24 cellular contexts compared by ENCODE assay signal in the genomic region with DNA sequence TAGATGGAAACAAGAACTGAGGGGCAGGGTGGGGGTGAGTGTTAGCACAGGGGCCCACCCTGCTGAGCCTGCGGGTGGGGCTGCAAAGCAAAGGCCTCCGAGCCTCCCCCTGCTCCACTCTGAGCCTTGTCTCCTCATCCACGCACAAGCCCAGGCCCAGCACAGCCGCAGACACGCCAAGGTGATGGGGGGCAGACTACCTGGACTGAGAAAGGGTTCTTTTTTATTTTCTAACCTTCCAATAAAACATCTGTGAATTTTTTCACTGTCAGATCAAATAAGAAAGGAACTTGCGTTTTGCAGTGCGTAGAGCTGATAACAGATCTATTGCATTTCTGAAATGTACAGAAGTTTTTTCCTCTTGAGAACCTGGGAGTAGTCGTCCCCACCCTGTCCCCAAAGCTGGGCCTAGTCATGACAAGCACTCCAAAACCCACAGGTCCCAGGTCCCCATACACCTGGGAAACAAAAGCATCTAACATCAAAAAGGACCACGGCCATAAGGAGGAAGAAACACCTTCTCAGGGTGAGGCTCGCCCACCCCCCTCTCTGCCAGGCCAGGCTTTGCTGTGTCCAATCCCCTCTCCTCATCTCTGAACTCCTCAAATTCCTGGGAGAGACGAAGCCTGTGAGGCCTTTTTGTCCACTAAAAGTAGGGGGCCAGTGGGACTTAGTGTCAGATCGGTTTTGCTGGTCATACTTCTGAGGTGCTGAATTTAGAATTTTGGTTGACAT. TPM values are rescaled to one million over a fixed set of nuclear protein-coding genes. Genes with fewer than 3 reads are reported as not detected.
DNase-seq lines count a peak whose midpoint lies in the region; ATAC-seq and TF ChIP-seq lines count a peak whose summit lies in the region.
"Had no signal": no experiment of that assay in that cellular context is flagged by ENCODE, and none has a peak within 500 bp of the region (broad histone marks: within the 10 kb centered on the region; RNA-seq: fewer than 3 reads in every experiment).

No MANE protein-coding gene starts in this region.

- no peak overlapping the region for H3K4me3 ChIP-seq in spleen
- H3K4me3 ChIP-seq: BLaER1 treated with 17β-estradiol and CSF1 and Interleukin-3, amounts not matched to agents 10 nM and 100 nM; smooth muscle cell; tibial artery had no signal

- H3K4me1 Mint-ChIP-seq in T-helper 17 cell: peaks cover 57% of the 10 kb centered on the region
- H3K4me1 Mint-ChIP-seq in activated naive CD8-positive, alpha-beta T cell treated with anti-CD3 and anti-CD28 coated beads for 36 hours: peaks cover 84% of the 10 kb centered on the region

- ATAC-seq in T-helper 17 cell (peak; percentile 2), HG03196 (IDR thresholded peaks at IDR 0.05; ENCODE audit: unreplicated experiment) (no peak)

- DNase-seq in activated CD8-positive, alpha-beta memory T cell treated with anti-CD3 and anti-CD28 coated beads for 24 hours: peak; percentile 60
- no peak for DNase-seq in activated CD8-positive, alpha-beta memory T cell treated with anti-CD3 and anti-CD28 coated beads, Interleukin-2, amount 50 U/mL, for 4 hours
- DNase-seq in T-helper 17 cell (no peak), spleen (no peak), NCI-H1092 treated with DMSO at 0.1 percent for 48 hours (lab: John Stamatoyannopoulos, UW) (no peak), NCI-H1417 treated with DMSO at 0.1 percent for 48 hours (lab: John Stamatoyannopoulos, UW) (no peak)
- no peak for DNase-seq in activated naive CD8-positive, alpha-beta T cell treated with anti-CD3 and anti-CD28 coated beads for 36 hours
- DNase-seq: aorta; DMS53; hippocampal formation; kidney; NCI-H2081 treated with DMSO at 0.1 percent for 48 hours; NCI-H510A; SIG-M5; stimulated activated CD4-positive, alpha-beta T cell treated with anti-CD3 and anti-CD28 coated beads, Interleukin-4, amount 100 ng/mL, for 4 hours; WERI-Rb-1 had no signal

- no peak for TF ChIP-seq CTCF in spleen (IDR thresholded peaks at IDR 0.05 in 8 of 11, conservative IDR thresholded peaks at IDR 0.05 in 3 of 11)

- intact Hi-C loops in spleen (cut with DNase I; ENCODE audit: low total_unique reads): no loop called here

- H3K4me3 Mint-ChIP-seq in T-helper 17 cell: peak overlapping the region; percentile 91
- peak overlapping the region; percentile 85 for H3K4me3 Mint-ChIP-seq in activated naive CD8-positive, alpha-beta T cell treated with anti-CD3 and anti-CD28 coated beads for 36 hours

- H3K36me3 ChIP-seq in spleen: no peaks in the 10 kb centered on the region
- H3K36me3 ChIP-seq: BLaER1 treated with 17β-estradiol and CSF1 and Interleukin-3, amounts not matched to agents 10 nM and 100 nM; tibial artery; WERI-Rb-1 had no signal

- no peaks in the 10 kb centered on the region for H3K27me3 ChIP-seq in spleen (replicated peaks in 1 of 7)
- H3K27me3 ChIP-seq: BLaER1 treated with 17β-estradiol and CSF1 and Interleukin-3, amounts not matched to agents 10 nM and 100 nM had no signal

- H3K9me3 Mint-ChIP-seq in activated naive CD8-positive, alpha-beta T cell treated with anti-CD3 and anti-CD28 coated beads for 36 hours: peaks cover 5% of the 10 kb centered on the region

- peak overlapping the region; percentile 100 for H3K27ac Mint-ChIP-seq in T-helper 17 cell
- peak overlapping the region; percentile 99 for H3K27ac Mint-ChIP-seq in activated naive CD8-positive, alpha-beta T cell treated with anti-CD3 and anti-CD28 coated beads for 36 hours

- peak overlapping the region in 5 of 8 donors; percentile 29 to 82 (median 72) for H3K27ac ChIP-seq in spleen
- H3K27ac ChIP-seq: BLaER1 treated with 17β-estradiol and CSF1 and Interleukin-3, amounts not matched to agents 10 nM and 100 nM; KMS-11; tibial artery; WERI-Rb-1 had no signal

- no peaks in the 10 kb centered on the region for H3K9me3 ChIP-seq in T-helper 17 cell (ENCODE audit: control insufficient read depth, low read length, poor library complexity, severe bottlenecking)
- no peaks in the 10 kb centered on the region for H3K9me3 ChIP-seq in spleen
- H3K9me3 ChIP-seq: tibial artery had no signal

- peaks cover 0 to 35% (median 18%) of the 10 kb centered on the region in 6 donors for H3K4me1 ChIP-seq in spleen
- H3K4me1 ChIP-seq: tibial artery had no signal

- H3K36me3 Mint-ChIP-seq in T-helper 17 cell (ENCODE audit: low read depth): no peaks in the 10 kb centered on the region
- peaks cover 74% of the 10 kb centered on the region for H3K36me3 Mint-ChIP-seq in activated naive CD8-positive, alpha-beta T cell treated with anti-CD3 and anti-CD28 coated beads for 36 hours

- no peaks in the 10 kb centered on the region for H3K27me3 Mint-ChIP-seq in T-helper 17 cell
- no peaks in the 10 kb centered on the region for H3K27me3 Mint-ChIP-seq in activated naive CD8-positive, alpha-beta T cell treated with anti-CD3 and anti-CD28 coated beads for 36 hours

- WGBS in spleen, 5 donors: 84 to 89% (median 85%) methylated on average over 12 of the region's 12 CpGs

- no peak for TF ChIP-seq POLR2A in spleen (IDR thresholded peaks at IDR 0.05)

RNA-seq across cellular contexts. Expression of a gene that starts 22.7 kb away (rescaled TPM):
- total RNA-seq in T-helper 17 cell: 100 to 1,000 TPM; 310 to 362 TPM
- 100 to 1,000 TPM; 196 to 197 TPM for total RNA-seq in activated naive CD8-positive, alpha-beta T cell treated with anti-CD3 and anti-CD28 coated beads for 36 hours
- 10 to 100 TPM in 6 of 7 donors, 1 to 10 TPM in 1; 9.2 to 27.4 (median 18.3) TPM for total RNA-seq in spleen
- polyA plus RNA-seq in spleen: 1 to 10 TPM; 2.7 to 6.3 (median 4.9) TPM
- total RNA-seq: chondrocyte, HT-29, smooth muscle cell had no signal
- polyA plus RNA-seq: neural cell had no signal

Comparison
In these comparisons a context has a peak if more than half of its experiments do, and no peak if none do; other contexts are left out.
1. RNA of a gene that starts 22.7 kb away (total RNA-seq): 310 to 362 TPM in T-helper 17 cell and 196 to 197 TPM in activated naive CD8-positive, alpha-beta T cell treated with anti-CD3 and anti-CD28 coated beads for 36 hours; 9.2 to 27.4 TPM in spleen; every median in the first group is over 4 times any median in the second.